Comparison of ENCODE assay signal across 24 cellular contexts in the genomic region with DNA sequence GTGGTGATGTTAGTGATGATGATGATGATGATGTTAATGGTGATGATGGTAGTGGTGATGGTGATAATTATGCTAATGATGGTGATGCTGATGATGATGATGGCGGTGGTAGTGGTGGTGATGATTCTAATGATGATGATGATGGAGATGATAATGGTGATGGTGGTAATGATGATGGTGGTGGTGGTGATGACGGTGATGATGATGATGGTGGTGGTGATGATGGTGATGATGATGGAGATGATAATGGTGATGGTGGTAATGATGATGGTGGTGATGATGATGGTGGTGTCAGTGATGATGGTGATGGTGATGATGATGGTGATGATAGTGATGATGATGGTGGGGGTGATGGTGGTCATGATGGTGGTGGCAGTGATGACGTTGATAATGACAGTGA.
DNase-seq lines count a peak whose midpoint lies in the region; ATAC-seq, FAIRE-seq and TF ChIP-seq lines count a peak whose summit lies in the region.
"Had no signal": no experiment of that assay in that cellular context is flagged by ENCODE, and none has a peak within 500 bp of the region (broad histone marks: within the 10 kb centered on the region; RNA-seq: fewer than 3 reads in every experiment).

No MANE protein-coding gene starts in this region.

- H3K4me1 ChIP-seq in HepG2 (ENCODE audit: insufficient read depth, low read length): no peaks in the 10 kb centered on the region
- no peaks in the 10 kb centered on the region for H3K4me1 ChIP-seq in right lobe of liver
- H3K4me1 ChIP-seq in IMR-90 (ENCODE audit: control insufficient read depth, insufficient read depth, low read length): no peaks in the 10 kb centered on the region
- H3K4me1 ChIP-seq: A549; BE2C; BLaER1 treated with 17β-estradiol and CSF1 and Interleukin-3, amounts not matched to agents 10 nM and 100 nM had no signal

- no peak overlapping the region for H2AK5ac ChIP-seq in IMR-90 (ENCODE audit: low read depth, low read length)

- no peak overlapping the region for H3K14ac ChIP-seq in IMR-90 (replicated peaks; ENCODE audit: low read depth, low read length)

- ATAC-seq in HepG2 (no peak), right lobe of liver (no peak), IMR-90 (ENCODE audit: low read depth) (no peak), HG02840 (IDR thresholded peaks at IDR 0.05; ENCODE audit: low FRiP score, unreplicated experiment) (no peak)
- ATAC-seq: A549 had no signal

- H3K4me2 ChIP-seq in HepG2 (ENCODE audit: low read depth, low read length) (no peak overlapping the region), IMR-90 (ENCODE audit: low read depth, low read length) (no peak overlapping the region)
- H3K4me2 ChIP-seq: A549; BLaER1 treated with 17β-estradiol and CSF1 and Interleukin-3, amounts not matched to agents 10 nM and 100 nM had no signal

- no peaks in the 10 kb centered on the region for H3K9me1 ChIP-seq in IMR-90 (ENCODE audit: insufficient read depth, low read length)

- no peak overlapping the region for H3K27ac ChIP-seq in HepG2 (ENCODE audit: extremely low read length, insufficient read depth, low read length)
- no peak overlapping the region for H3K27ac ChIP-seq in right lobe of liver
- H3K27ac ChIP-seq in IMR-90 (ENCODE audit: insufficient read depth, low read length): no peak overlapping the region
- H3K27ac ChIP-seq: A549; BLaER1 treated with 17β-estradiol and CSF1 and Interleukin-3, amounts not matched to agents 10 nM and 100 nM had no signal

- H4K91ac ChIP-seq in IMR-90 (ENCODE audit: insufficient read depth, low read depth, low read length): no peak overlapping the region

- POLR2A ChIA-PET in HepG2 (lab: Yijun Ruan, JAX) (no interaction called here), IMR-90 (lab: Charles Lee; ENCODE audit: unreplicated experiment) (no interaction called here)

- in situ Hi-C loops in HepG2 (cut with HindIII; ENCODE audit: extremely low pct_ligation_motif_present, low pct_unique_long_range_greater_than_20kb) (no loop called here), IMR-90 (cut with MboI; ENCODE audit: low sequenced_read_pairs) (no loop called here)

- H2AK9ac ChIP-seq in IMR-90 (replicated peaks; ENCODE audit: low read depth, low read length, poor library complexity): no peak overlapping the region

- no peak overlapping the region for H2AFZ ChIP-seq in HepG2 (ENCODE audit: low read length)
- H2AFZ ChIP-seq in IMR-90 (replicated peaks; ENCODE audit: low read length, poor library complexity): no peak overlapping the region

- peak overlapping the region; percentile 45 for H2BK5ac ChIP-seq in IMR-90 (ENCODE audit: low read depth, low read length, poor library complexity, severe bottlenecking)

- no peak overlapping the region for H3K4me3 ChIP-seq in HepG2 (replicated peaks in 1 of 3; ENCODE audit: insufficient read depth in 1 of 3, low read depth in 2 of 3, low read length in 3 of 3)
- no peak overlapping the region for H3K4me3 ChIP-seq in right lobe of liver
- H3K4me3 ChIP-seq in IMR-90 (ENCODE audit: insufficient read depth, low read depth, low read length): no peak overlapping the region
- H3K4me3 ChIP-seq in bronchial epithelial cell (ENCODE audit: low read depth, low read length): no peak overlapping the region
- H3K4me3 ChIP-seq: A549; BLaER1 treated with 17β-estradiol and CSF1 and Interleukin-3, amounts not matched to agents 10 nM and 100 nM had no signal

- no peak overlapping the region for H3K56ac ChIP-seq in IMR-90 (ENCODE audit: extremely low read depth, insufficient read depth, low read length)

- no peak overlapping the region for H2BK15ac ChIP-seq in IMR-90 (ENCODE audit: low read depth, low read length)

- no peaks in the 10 kb centered on the region for H3K79me1 ChIP-seq in IMR-90 (ENCODE audit: low read depth in 1 of 2, low read length in 2 of 2)

- no peak overlapping the region for H2BK120ac ChIP-seq in IMR-90 (ENCODE audit: low read depth, low read length)

- H3K4ac ChIP-seq in IMR-90 (ENCODE audit: low read depth, low read length): no peak overlapping the region

- no peak overlapping the region for H4K8ac ChIP-seq in IMR-90 (ENCODE audit: low read depth in 2 of 2, low read length in 2 of 2)

- CTCF ChIA-PET in HepG2 (lab: Yijun Ruan, JAX; ENCODE audit: low intra/inter-chr PET ratio, low total read pairs) (no interaction called here), IMR-90 (lab: Yijun Ruan, JAX) (no interaction called here)

- H3K18ac ChIP-seq in IMR-90 (ENCODE audit: low read depth, low read length): no peak overlapping the region

- DNase-seq in HepG2 (ENCODE audit: low spot score) (no peak), right lobe of liver (no peak), IMR-90 (no peak), bronchial epithelial cell (ENCODE audit: low read depth) (no peak), NCI-H1436 treated with DMSO at 0.1 percent for 48 hours (lab: John Stamatoyannopoulos, UW) (no peak)
- no peak for DNase-seq in NK-92 treated with Interleukin-12 subunit alpha and Interleukin-12 subunit beta, amount 100 ng/mL, for 24 hours (lab: John Stamatoyannopoulos, UW)
- DNase-seq: 8988T; ACHN; AML-193; BE2C; CD4-positive, alpha-beta T cell; CD8-positive, alpha-beta memory T cell; DMS 273 treated with DMSO at 0.1 percent for 48 hours; DMS79; EL; GDM1; GOT3; H7; HCEC 1CT had no signal

- H4K5ac ChIP-seq in IMR-90 (ENCODE audit: low read depth, low read length): no peak overlapping the region

- no peak overlapping the region for H3K23ac ChIP-seq in IMR-90 (ENCODE audit: low read depth, low read length)

- TF ChIP-seq RAD21 in HepG2 (CRISPR knock-in tag; IDR thresholded peaks at IDR 0.05): no peak
- no peak for TF ChIP-seq RAD21 in IMR-90 (IDR thresholded peaks at IDR 0.05; ENCODE audit: low read length)

- H3K27me3 ChIP-seq in HepG2 (ENCODE audit: control insufficient read depth in 1 of 2, insufficient read depth in 2 of 2, low read length in 2 of 2) (peaks cover 0 to 6% of the 10 kb centered on the region in 2 experiments; a peak in 1 of 5 replicates), right lobe of liver (no peaks in the 10 kb centered on the region), IMR-90 (ENCODE audit: control insufficient read depth, insufficient read depth, low read length) (no peaks in the 10 kb centered on the region), bronchial epithelial cell (ENCODE audit: control insufficient read depth, insufficient read depth, low read length) (no peaks in the 10 kb centered on the region)
- H3K27me3 ChIP-seq: BE2C; BLaER1 treated with 17β-estradiol and CSF1 and Interleukin-3, amounts not matched to agents 10 nM and 100 nM had no signal

- WGBS in HepG2 (ENCODE audit: low lambda C conversion rate): 26% methylated on average over 3 of the region's 3 CpGs
- 71% methylated on average over 3 of the region's 3 CpGs for WGBS in right lobe of liver (ENCODE audit: insufficient coverage, low coverage, low lambda C conversion rate, missing lambda C conversion rate)
- 51% methylated on average over 3 of the region's 3 CpGs; no CpG with 5 or more reads in 1 of the 2 experiments for WGBS in IMR-90 (ENCODE audit: extremely low coverage in 2 of 2, insufficient read length in 1 of 2), 2 experiments

- TF ChIP-seq CTCF in HepG2 (CRISPR knock-in tag; IDR thresholded peaks at IDR 0.05): no peak
- no peak for TF ChIP-seq CTCF in right lobe of liver (IDR thresholded peaks at IDR 0.05)
- no peak for TF ChIP-seq CTCF in IMR-90 (conservative IDR thresholded peaks at IDR 0.05; ENCODE audit: low read depth, low read length)
- TF ChIP-seq CTCF in bronchial epithelial cell (IDR thresholded peaks at IDR 0.05; ENCODE audit: insufficient read depth, low read length, severe bottlenecking): no peak

- H2BK20ac ChIP-seq in IMR-90 (ENCODE audit: low read depth, low read length): no peak overlapping the region

- FAIRE-seq in HepG2 (lab: Jason Lieb, UNC) (no peak), bronchial epithelial cell (lab: Jason Lieb, UNC) (peak; percentile 91)
- FAIRE-seq: A549, D721Med, GM12892 had no signal

- H3K9ac ChIP-seq in HepG2 (ENCODE audit: insufficient read depth, low read depth, low read length) (no peak overlapping the region), IMR-90 (ENCODE audit: low read depth, low read length) (no peak overlapping the region)
- H3K9ac ChIP-seq: BLaER1 treated with 17β-estradiol and CSF1 and Interleukin-3, amounts not matched to agents 10 nM and 100 nM had no signal

- H3K36me3 ChIP-seq in HepG2 (replicated peaks in 1 of 2; ENCODE audit: control insufficient read depth in 1 of 2, insufficient read depth in 2 of 2, low read length in 2 of 2) (no peaks in the 10 kb centered on the region), right lobe of liver (no peaks in the 10 kb centered on the region), IMR-90 (ENCODE audit: control insufficient read depth, insufficient read depth, low read length) (no peaks in the 10 kb centered on the region), bronchial epithelial cell (ENCODE audit: control insufficient read depth, insufficient read depth, low read length) (no peaks in the 10 kb centered on the region)
- H3K36me3 ChIP-seq: BE2C; BLaER1 treated with 17β-estradiol and CSF1 and Interleukin-3, amounts not matched to agents 10 nM and 100 nM had no signal

- intact Hi-C loops in HepG2 (cut with micrococcal nuclease; ENCODE audit: unreplicated experiment) (no loop called here), right lobe of liver (cut with DNase I) (no loop called here), IMR-90 (cut with micrococcal nuclease) (no loop called here)

- TF ChIP-seq POLR2A in HepG2 (IDR thresholded peaks at IDR 0.05; ENCODE audit: insufficient read depth in 1 of 2, low read depth in 2 of 2, low read length in 2 of 2) (no peak), right lobe of liver (IDR thresholded peaks at IDR 0.05) (no peak), IMR-90 (IDR thresholded peaks at IDR 0.05; ENCODE audit: low read depth, low read length) (no peak)

- no peak for TF ChIP-seq EP300 in HepG2 (IDR thresholded peaks at IDR 0.05; ENCODE audit: low read depth in 2 of 2, low read length in 2 of 2)
- TF ChIP-seq EP300 in HepG2 (CRISPR knock-in tag; IDR thresholded peaks at IDR 0.05; ENCODE audit: borderline replicate concordance): no peak

- dilution Hi-C loops in IMR-90 (cut with HindIII; ENCODE audit: low sequenced_read_pairs, unreplicated experiment): no loop called here

- H3K9me3 ChIP-seq in HepG2 (ENCODE audit: low read length) (no peaks in the 10 kb centered on the region), right lobe of liver (no peaks in the 10 kb centered on the region), IMR-90 (ENCODE audit: control insufficient read depth, insufficient read depth, low read length) (peaks cover 38% of the 10 kb centered on the region)
- H3K9me3 ChIP-seq: BE2C; BLaER1 treated with 17β-estradiol and CSF1 and Interleukin-3, amounts not matched to agents 10 nM and 100 nM had no signal

- BruUV-seq in HepG2 (replicated peaks; lab: Mats Ljungman, UMichigan) (no TSS peak), IMR-90 (replicated peaks; lab: Mats Ljungman, UMichigan) (no TSS peak)

- no peaks in the 10 kb centered on the region for H3K79me2 ChIP-seq in HepG2 (ENCODE audit: insufficient read depth, low read length)

- no peaks in the 10 kb centered on the region for H4K20me1 ChIP-seq in HepG2 (ENCODE audit: insufficient read depth, low read length)
- H4K20me1 ChIP-seq in IMR-90 (ENCODE audit: insufficient read depth, low read length): no peaks in the 10 kb centered on the region
- H4K20me1 ChIP-seq: BLaER1 treated with 17β-estradiol and CSF1 and Interleukin-3, amounts not matched to agents 10 nM and 100 nM had no signal
